Comparison of ENCODE assay signal across 9 cellular contexts in the genomic region with DNA sequence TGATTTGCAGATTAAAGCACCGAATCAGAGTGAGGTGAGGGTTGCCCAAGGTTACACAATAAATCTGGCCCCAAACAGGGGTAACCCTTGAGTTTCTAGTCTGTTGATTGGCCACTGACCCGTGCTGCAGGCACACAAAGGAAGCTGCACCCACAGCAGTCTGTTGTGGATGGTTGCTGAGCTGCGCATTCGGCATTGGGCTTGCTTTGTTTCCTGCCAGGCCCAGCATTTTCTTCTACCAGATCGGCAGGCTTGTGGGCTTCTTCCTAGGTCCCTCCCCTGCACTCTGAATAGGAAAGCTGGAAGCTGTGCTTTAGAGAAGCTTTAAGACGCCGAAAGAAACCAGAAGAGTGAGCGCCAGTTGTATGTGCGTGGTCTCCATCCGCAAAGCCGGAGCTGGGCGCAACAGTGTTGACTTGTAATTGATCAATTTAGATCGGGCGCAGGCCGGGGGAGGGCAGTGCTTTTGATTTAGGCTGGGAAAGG. TPM values are rescaled to one million over a fixed set of nuclear protein-coding genes. Genes with fewer than 3 reads are reported as not detected.
A peak's percentile ranks its signal among the peaks of the same experiment; 100 is the strongest.
DNase-seq lines count a peak whose midpoint lies in the region; ATAC-seq, FAIRE-seq and TF ChIP-seq lines count a peak whose summit lies in the region.
"Had no signal": no experiment of that assay in that cellular context is flagged by ENCODE, and none has a peak within 500 bp of the region (broad histone marks: within the 10 kb centered on the region; RNA-seq: fewer than 3 reads in every experiment).

No MANE protein-coding gene starts in this region.

- no peaks in the 10 kb centered on the region for H3K9me3 ChIP-seq in HepG2 (ENCODE audit: low read length)

- H3K4me3 ChIP-seq in HepG2 (replicated peaks in 1 of 3; ENCODE audit: insufficient read depth in 1 of 3, low read depth in 2 of 3, low read length in 3 of 3): no peak overlapping the region

- H3K9ac ChIP-seq in HepG2 (ENCODE audit: insufficient read depth, low read depth, low read length): no peak overlapping the region

- in situ Hi-C loops in HepG2 (cut with HindIII; ENCODE audit: extremely low pct_ligation_motif_present, low pct_unique_long_range_greater_than_20kb): no loop called here

- TF ChIP-seq POLR2A in HepG2 (IDR thresholded peaks at IDR 0.05; ENCODE audit: insufficient read depth in 1 of 2, low read depth in 2 of 2, low read length in 2 of 2): no peak

- peak; percentile 92 for DNase-seq in COR-L47 (lab: John Stamatoyannopoulos, UW)
- DNase-seq in NOMO-1 treated with DMSO at 0.1 percent for 48 hours (lab: John Stamatoyannopoulos, UW; ENCODE audit: unreplicated experiment): peak; percentile 61
- DNase-seq in myocyte (ENCODE audit: low read depth): peak; percentile 85
- DNase-seq in HepG2 (ENCODE audit: low spot score): no peak
- DNase-seq in stimulated activated CD4-positive, alpha-beta T cell treated with anti-CD3 and anti-CD28 coated beads, Interleukin-2, amount 100 ng/mL, for 24 hours: no peak
- no peak for DNase-seq in activated CD4-positive, alpha-beta T cell treated with anti-CD3 and anti-CD28 coated beads, Interleukin-2, amount 50 U/mL, for 4 hours
- DNase-seq in GOT3 (lab: John Stamatoyannopoulos, UW): no peak
- DNase-seq: NCI-H446 treated with DMSO at 0.1 percent for 48 hours had no signal

- TF ChIP-seq EP300 in HepG2 (IDR thresholded peaks at IDR 0.05; ENCODE audit: low read depth in 2 of 2, low read length in 2 of 2) (no peak), HepG2 (CRISPR knock-in tag; IDR thresholded peaks at IDR 0.05; ENCODE audit: borderline replicate concordance) (no peak)

- ATAC-seq in esophagus mucosa (peak; percentile 57), HepG2 (no peak)

- TF ChIP-seq RAD21 in HepG2 (CRISPR knock-in tag; IDR thresholded peaks at IDR 0.05): no peak

- H4K20me1 ChIP-seq in HepG2 (ENCODE audit: insufficient read depth, low read length): no peaks in the 10 kb centered on the region

- H2AFZ ChIP-seq in HepG2 (ENCODE audit: low read length): no peak overlapping the region

- WGBS in HepG2 (ENCODE audit: low lambda C conversion rate): 74% methylated on average over 15 of the region's 15 CpGs

- no TSS peak for BruUV-seq in HepG2 (replicated peaks; lab: Mats Ljungman, UMichigan)

- H3K27me3 ChIP-seq in HepG2 (ENCODE audit: control insufficient read depth in 1 of 2, insufficient read depth in 2 of 2, low read length in 2 of 2): peaks cover 1 to 17% of the 10 kb centered on the region in 2 experiments; a peak in 4 of 5 replicates

- CTCF ChIA-PET in HepG2 (lab: Yijun Ruan, JAX; ENCODE audit: low intra/inter-chr PET ratio, low total read pairs): no interaction called here

- H3K27ac ChIP-seq in HepG2 (ENCODE audit: extremely low read length, insufficient read depth, low read length): no peak overlapping the region

- H3K36me3 ChIP-seq in HepG2 (replicated peaks in 1 of 2; ENCODE audit: control insufficient read depth in 1 of 2, insufficient read depth in 2 of 2, low read length in 2 of 2): no peaks in the 10 kb centered on the region

- no peak for FAIRE-seq in HepG2 (lab: Jason Lieb, UNC)

- H3K4me1 ChIP-seq in HepG2 (ENCODE audit: insufficient read depth, low read length): peaks cover 12% of the 10 kb centered on the region

- POLR2A ChIA-PET in HepG2 (lab: Yijun Ruan, JAX): no interaction called here

- no peaks in the 10 kb centered on the region for H3K79me2 ChIP-seq in HepG2 (ENCODE audit: insufficient read depth, low read length)

- H3K4me2 ChIP-seq in HepG2 (ENCODE audit: low read depth, low read length): no peak overlapping the region

- TF ChIP-seq CTCF in HepG2 (CRISPR knock-in tag; IDR thresholded peaks at IDR 0.05): no peak

- intact Hi-C loops in HepG2 (cut with micrococcal nuclease; ENCODE audit: unreplicated experiment): no loop called here

TF ChIP-seq in HepG2, 621 proteins besides CTCF, POLR2A, EP300 and RAD21:
- TF ChIP-seq ZNF776 (CRISPR knock-in tag; IDR thresholded peaks at IDR 0.05) (no peak), NFKBIZ (CRISPR knock-in tag; IDR thresholded peaks at IDR 0.05) (no peak), FOXA1 (IDR thresholded peaks at IDR 0.05) (no peak), FOXA1 (CRISPR knock-in tag; IDR thresholded peaks at IDR 0.05) (no peak), ZNF414 (CRISPR knock-in tag; IDR thresholded peaks at IDR 0.05) (no peak), ZNF263 (CRISPR knock-in tag; IDR thresholded peaks at IDR 0.05) (no peak)
- TF ChIP-seq, protein P1, sequence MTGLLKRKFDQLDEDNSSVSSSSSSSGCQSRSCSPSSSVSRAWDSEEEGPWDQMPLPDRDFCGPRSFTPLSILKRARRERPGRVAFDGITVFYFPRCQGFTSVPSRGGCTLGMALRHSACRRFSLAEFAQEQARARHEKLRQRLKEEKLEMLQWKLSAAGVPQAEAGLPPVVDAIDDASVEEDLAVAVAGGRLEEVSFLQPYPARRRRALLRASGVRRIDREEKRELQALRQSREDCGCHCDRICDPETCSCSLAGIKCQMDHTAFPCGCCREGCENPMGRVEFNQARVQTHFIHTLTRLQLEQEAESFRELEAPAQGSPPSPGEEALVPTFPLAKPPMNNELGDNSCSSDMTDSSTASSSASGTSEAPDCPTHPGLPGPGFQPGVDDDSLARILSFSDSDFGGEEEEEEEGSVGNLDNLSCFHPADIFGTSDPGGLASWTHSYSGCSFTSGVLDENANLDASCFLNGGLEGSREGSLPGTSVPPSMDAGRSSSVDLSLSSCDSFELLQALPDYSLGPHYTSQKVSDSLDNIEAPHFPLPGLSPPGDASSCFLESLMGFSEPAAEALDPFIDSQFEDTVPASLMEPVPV (CRISPR knock-in tag; IDR thresholded peaks at IDR 0.05): no peak

RNA-seq across cellular contexts. Expression of gene B3GNT5, which starts 12.1 kb away (rescaled TPM):
- 70.7 TPM for total RNA-seq in esophagus mucosa
- total RNA-seq in myocyte: 8.3 and 11.2 TPM in 2 replicates
- polyA plus RNA-seq in myocyte (2012): 2.6 TPM
- total RNA-seq in HepG2 (2016; rRNA removed; fragmentation: Illumina TruSeq; extraction: Trizol): not detected in 2 replicates
- not detected in 2 replicates for total RNA-seq in HepG2 (2016; cell fraction: cytosol; rRNA removed; fragmentation: Illumina TruSeq; extraction: Trizol; ENCODE audit: low read depth)
- 0.02 TPM in 1 of 2 replicates, not detected in the other for total RNA-seq in HepG2 (2016; cell fraction: insoluble cytoplasmic fraction; rRNA removed; fragmentation: Illumina TruSeq; extraction: Trizol)
- not detected in 2 replicates for total RNA-seq in HepG2 (2016; cell fraction: membrane; rRNA removed; fragmentation: Illumina TruSeq; extraction: Trizol)
- total RNA-seq in HepG2 (2016; cell fraction: nucleus; rRNA removed; fragmentation: Illumina TruSeq; extraction: Trizol): not detected in 2 replicates
- not detected in 2 replicates for polyA plus RNA-seq in HepG2 (2011; rRNA removed)
- 0.01 TPM in 1 of 2 replicates, not detected in the other for polyA plus RNA-seq in HepG2 (2011; cell fraction: cytosol; rRNA removed)
- polyA plus RNA-seq in HepG2 (2011; cell fraction: nucleus; rRNA removed): not detected in 2 replicates
- not detected in 2 replicates for polyA plus RNA-seq in HepG2 (2012)
- polyA plus RNA-seq in HepG2 (2016; cell fraction: cytosol; fragmentation: Illumina TruSeq; extraction: Trizol; ENCODE audit: low read depth): not detected in 2 replicates
- polyA plus RNA-seq in HepG2 (2016; cell fraction: insoluble cytoplasmic fraction; fragmentation: Illumina TruSeq; extraction: Trizol; ENCODE audit: low read depth): not detected in 2 replicates
- polyA plus RNA-seq in HepG2 (2016; cell fraction: membrane; fragmentation: Illumina TruSeq; extraction: Trizol; ENCODE audit: low read depth): not detected in 2 replicates
- not detected in 2 replicates for polyA plus RNA-seq in HepG2 (2016; cell fraction: nucleus; fragmentation: Illumina TruSeq; extraction: Trizol; ENCODE audit: insufficient read depth, low read depth)
- 7.5 TPM in 1 of 2 replicates, not detected in the other for polyA minus RNA-seq in HepG2 (2011; rRNA and poly(A)+ RNA removed; ENCODE audit: low replicate concordance)
- polyA minus RNA-seq in HepG2 (2011; cell fraction: cytosol; rRNA and poly(A)+ RNA removed): not detected in 2 replicates
- polyA minus RNA-seq in HepG2 (2011; cell fraction: nucleus; rRNA and poly(A)+ RNA removed): 0.13 TPM in 1 of 2 replicates, not detected in the other

Comparison
In these comparisons a context has a peak if more than half of its experiments do, and no peak if none do; other contexts are left out.
1. DNase-seq: peak in COR-L47 (single experiment), NOMO-1 treated with DMSO at 0.1 percent for 48 hours (single experiment) and myocyte (single experiment); none in HepG2 (single experiment), stimulated activated CD4-positive, alpha-beta T cell treated with anti-CD3 and anti-CD28 coated beads, Interleukin-2, amount 100 ng/mL, for 24 hours (0 of 2), activated CD4-positive, alpha-beta T cell treated with anti-CD3 and anti-CD28 coated beads, Interleukin-2, amount 50 U/mL, for 4 hours (0 of 2) and GOT3 (single experiment).